In genomic region chr6:20071998-20072397, GRCh38 we compare ENCODE assay signal across 2 cellular contexts.
TF ChIP-seq lines count a peak whose summit lies in the region.

No MANE protein-coding gene starts in this region.

TF ChIP-seq in HepG2, 621 proteins besides CTCF, POLR2A, EP300 and RAD21:
- no peak for TF ChIP-seq CHD4 (IDR thresholded peaks at IDR 0.05; ENCODE audit: borderline replicate concordance, low read length)
- no peak for TF ChIP-seq CBX2 (IDR thresholded peaks at IDR 0.05; ENCODE audit: low read depth, low read length)
- no peak for TF ChIP-seq CBX2 (CRISPR knock-in tag; IDR thresholded peaks at IDR 0.05; ENCODE audit: low read depth)
- no peak for TF ChIP-seq ZMAT5 (CRISPR knock-in tag; IDR thresholded peaks at IDR 0.05; ENCODE audit: borderline replicate concordance, low read depth)
- TF ChIP-seq, protein P1, sequence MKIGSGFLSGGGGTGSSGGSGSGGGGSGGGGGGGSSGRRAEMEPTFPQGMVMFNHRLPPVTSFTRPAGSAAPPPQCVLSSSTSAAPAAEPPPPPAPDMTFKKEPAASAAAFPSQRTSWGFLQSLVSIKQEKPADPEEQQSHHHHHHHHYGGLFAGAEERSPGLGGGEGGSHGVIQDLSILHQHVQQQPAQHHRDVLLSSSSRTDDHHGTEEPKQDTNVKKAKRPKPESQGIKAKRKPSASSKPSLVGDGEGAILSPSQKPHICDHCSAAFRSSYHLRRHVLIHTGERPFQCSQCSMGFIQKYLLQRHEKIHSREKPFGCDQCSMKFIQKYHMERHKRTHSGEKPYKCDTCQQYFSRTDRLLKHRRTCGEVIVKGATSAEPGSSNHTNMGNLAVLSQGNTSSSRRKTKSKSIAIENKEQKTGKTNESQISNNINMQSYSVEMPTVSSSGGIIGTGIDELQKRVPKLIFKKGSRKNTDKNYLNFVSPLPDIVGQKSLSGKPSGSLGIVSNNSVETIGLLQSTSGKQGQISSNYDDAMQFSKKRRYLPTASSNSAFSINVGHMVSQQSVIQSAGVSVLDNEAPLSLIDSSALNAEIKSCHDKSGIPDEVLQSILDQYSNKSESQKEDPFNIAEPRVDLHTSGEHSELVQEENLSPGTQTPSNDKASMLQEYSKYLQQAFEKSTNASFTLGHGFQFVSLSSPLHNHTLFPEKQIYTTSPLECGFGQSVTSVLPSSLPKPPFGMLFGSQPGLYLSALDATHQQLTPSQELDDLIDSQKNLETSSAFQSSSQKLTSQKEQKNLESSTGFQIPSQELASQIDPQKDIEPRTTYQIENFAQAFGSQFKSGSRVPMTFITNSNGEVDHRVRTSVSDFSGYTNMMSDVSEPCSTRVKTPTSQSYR (CRISPR knock-in tag; IDR thresholded peaks at IDR 0.05; ENCODE audit: borderline replicate concordance) = no peak
- no peak for TF ChIP-seq SOX6 (IDR thresholded peaks at IDR 0.05)
- TF ChIP-seq SOX6 (CRISPR knock-in tag; IDR thresholded peaks at IDR 0.05) = no peak
- TF ChIP-seq MAFF (IDR thresholded peaks at IDR 0.05; ENCODE audit: low read depth, low read length) = peak; percentile 54
- no peak for TF ChIP-seq ZNF766 (CRISPR knock-in tag; IDR thresholded peaks at IDR 0.05; ENCODE audit: borderline replicate concordance)
- TF ChIP-seq ZNF678 (CRISPR knock-in tag; IDR thresholded peaks at IDR 0.05) = no peak
- no peak for TF ChIP-seq ZBTB43 (CRISPR knock-in tag; conservative IDR thresholded peaks at IDR 0.05)
- no peak for TF ChIP-seq ZNF713 (CRISPR knock-in tag; IDR thresholded peaks at IDR 0.05)
- no peak for TF ChIP-seq SRSF1 (optimal IDR thresholded peaks at IDR 0.05; ENCODE audit: low read depth, low read length)
- no peak for TF ChIP-seq SETDB1 (CRISPR knock-in tag; IDR thresholded peaks at IDR 0.05; ENCODE audit: borderline replicate concordance)
- peak in 1 of 2 experiments; percentile 86; a peak in 3 of 4 replicates for TF ChIP-seq MAFK (conservative IDR thresholded peaks at IDR 0.05 in 1 of 2, IDR thresholded peaks at IDR 0.05 in 1 of 2; ENCODE audit: low read length in 2 of 2)

TF ChIP-seq in K562, 482 proteins besides CTCF, POLR2A, EP300 and RAD21:
- TF ChIP-seq MAFF (IDR thresholded peaks at IDR 0.05; ENCODE audit: low read length) (0 out of 2 replicates have a peak, but pooled peaks have one; percentile 9), ZNF316 (IDR thresholded peaks at IDR 0.05) (0 out of 2 replicates have a peak, but pooled peaks have one; percentile 14), CTBP1 (IDR thresholded peaks at IDR 0.05; ENCODE audit: borderline replicate concordance) (no peak)
